18 cellular contexts compared by ENCODE assay signal in genomic region chr12:66636771-66637170, GRCh38. TPM values are rescaled to one million over a fixed set of nuclear protein-coding genes. Genes with fewer than 3 reads are reported as not detected.
DNase-seq lines count a peak whose midpoint lies in the region; ATAC-seq and TF ChIP-seq lines count a peak whose summit lies in the region.
"Had no signal": no experiment of that assay in that cellular context is flagged by ENCODE, and none has a peak within 500 bp of the region (broad histone marks: within the 10 kb centered on the region; RNA-seq: fewer than 3 reads in every experiment).

No MANE protein-coding gene starts in this region.

- peaks cover 7% of the 10 kb centered on the region; the same call in 1 of the 2 replicates for H3K4me1 ChIP-seq in SJCRH30
- H3K4me1 ChIP-seq in heart right ventricle, result no peaks in the 10 kb centered on the region
- no peaks in the 10 kb centered on the region for H3K4me1 ChIP-seq in stomach
- H3K4me1 ChIP-seq: right lobe of liver, suprapubic skin had no signal

- no peak for TF ChIP-seq POLR2A in stomach (IDR thresholded peaks at IDR 0.05)

- no peak for TF ChIP-seq EP300 in stomach (IDR thresholded peaks at IDR 0.05)

- ATAC-seq in heart right ventricle, result peak; percentile 52 to 97 (median 75)
- ATAC-seq in HG03159 (IDR thresholded peaks at IDR 0.05; ENCODE audit: unreplicated experiment), result no peak
- no peak for ATAC-seq in GM21717 (IDR thresholded peaks at IDR 0.05; ENCODE audit: unreplicated experiment)
- ATAC-seq: left lobe of liver, natural killer cell had no signal

- H3K4me3 ChIP-seq in SJCRH30, result no peak overlapping the region
- no peak overlapping the region for H3K4me3 ChIP-seq in heart right ventricle
- no peak overlapping the region for H3K4me3 ChIP-seq in stomach
- H3K4me3 ChIP-seq: right lobe of liver, suprapubic skin had no signal

- no peak overlapping the region for H3K27ac ChIP-seq in SJCRH30
- H3K27ac ChIP-seq in heart right ventricle, result no peak overlapping the region
- H3K27ac ChIP-seq in stomach, result no peak overlapping the region
- H3K27ac ChIP-seq: right lobe of liver, suprapubic skin had no signal

- H3K36me3 ChIP-seq in SJCRH30, result no peaks in the 10 kb centered on the region
- H3K36me3 ChIP-seq in heart right ventricle, result no peaks in the 10 kb centered on the region
- no peaks in the 10 kb centered on the region for H3K36me3 ChIP-seq in stomach
- H3K36me3 ChIP-seq: right lobe of liver, suprapubic skin had no signal

- H3K9me3 ChIP-seq in SJCRH30 (replicated peaks), result no peaks in the 10 kb centered on the region
- no peaks in the 10 kb centered on the region for H3K9me3 ChIP-seq in heart right ventricle
- H3K9me3 ChIP-seq in stomach, result no peaks in the 10 kb centered on the region
- H3K9me3 ChIP-seq: right lobe of liver, suprapubic skin had no signal

- DNase-seq in SJCRH30 (peak; percentile 24 to 38), heart right ventricle (peak; percentile 8 to 26), mucosa of gallbladder (ENCODE audit: low spot score) (peak; percentile 18), stomach (peak; percentile 32), HPDE6-E6E7 (ENCODE audit: extremely low spot score) (no peak), NOMO-1 (lab: John Stamatoyannopoulos, UW; ENCODE audit: unreplicated experiment in 2 of 2) (no peak)
- DNase-seq: activated CD4-positive, alpha-beta T cell treated with anti-CD3 and anti-CD28 coated beads for 4 hours; activated CD8-positive, alpha-beta memory T cell treated with anti-CD3 and anti-CD28 coated beads, Interleukin-2, amount 50 U/mL, for 48 hours; activated naive CD4-positive, alpha-beta T cell treated with Interleukin-2 at 50 U/mL for 16 hours; dermis blood vessel endothelial cell; H7; natural killer cell; NCI-H187; right lobe of liver had no signal

- no peaks in the 10 kb centered on the region for H3K27me3 ChIP-seq in SJCRH30
- H3K27me3 ChIP-seq in heart right ventricle, result no peaks in the 10 kb centered on the region
- no peaks in the 10 kb centered on the region for H3K27me3 ChIP-seq in stomach
- H3K27me3 ChIP-seq: right lobe of liver, suprapubic skin had no signal

- TF ChIP-seq CTCF in heart right ventricle (IDR thresholded peaks at IDR 0.05), result no peak
- no peak for TF ChIP-seq CTCF in stomach (IDR thresholded peaks at IDR 0.05)

- intact Hi-C loops in heart right ventricle (cut with DNase I) (no loop called here), stomach (cut with DNase I; ENCODE audit: low total_unique reads) (no loop called here)

- 55% methylated on average over 3 of the region's 3 CpGs for WGBS in heart right ventricle, 2 donors
- WGBS in stomach, 5 donors, result 55 to 77% (median 67%) methylated on average over 3 of the region's 3 CpGs

RNA-seq across cellular contexts. Expression of gene GRIP1, which starts 42.1 kb away (rescaled TPM):
- 8.2 and 8.8 TPM in 2 replicates for total RNA-seq in SJCRH30 (2014; rRNA removed; shearing (Covaris generic))
- total RNA-seq in heart right ventricle (1 to 10 TPM in 9 of 10 donors, under 1 TPM in 1; 0.96 to 7.3 (median 2.3) TPM), mucosa of gallbladder (18.9 TPM), stomach (1 to 10 TPM in 4 of 5 donors, not detected in 1; 4.4 to 8.8 (median 6.9) TPM)
- polyA plus RNA-seq in heart right ventricle (under 1 TPM; 0.12 to 0.95 TPM), stomach (1 to 10 TPM in 1 of 3 donors, under 1 TPM in 2; 0.31 to 1.4 (median 0.46) TPM)

Comparison
In these comparisons a context has a peak if more than half of its experiments do, and no peak if none do; other contexts are left out.
1. DNase-seq: peak in SJCRH30 (2 of 2), heart right ventricle (2 of 2), mucosa of gallbladder (single experiment) and stomach (single experiment); none in HPDE6-E6E7 (single experiment) and NOMO-1 (0 of 2).
2. ATAC-seq: peak in heart right ventricle (8 of 8); none in HG03159 (single experiment) and GM21717 (single experiment).